In the genomic region with DNA sequence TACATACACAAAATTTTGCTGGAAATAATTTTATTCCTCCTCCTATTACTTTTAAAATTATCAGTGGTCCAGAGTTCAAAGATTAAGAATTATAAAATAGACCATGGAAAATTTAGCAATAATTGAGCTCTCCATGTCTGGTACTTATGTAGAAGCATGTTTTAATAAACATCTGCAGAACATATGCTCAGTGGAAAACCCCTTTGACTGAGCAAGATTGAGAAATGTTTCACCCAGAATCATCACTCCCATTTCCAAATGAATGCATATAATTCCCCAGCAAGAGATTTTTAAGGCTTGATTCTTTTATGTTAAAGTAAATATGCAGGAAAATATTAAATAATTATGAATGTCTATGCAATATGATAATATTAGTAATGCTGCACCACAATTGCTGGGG, we compare ENCODE assay signal across 17 cellular contexts.
"Had no signal": no experiment of that assay in that cellular context is flagged by ENCODE, and none has a peak within 500 bp of the region (broad histone marks: within the 10 kb centered on the region; RNA-seq: fewer than 3 reads in every experiment).

No MANE protein-coding gene starts in this region.

- H3K9me3 Mint-ChIP-seq: activated naive CD4-positive, alpha-beta T cell treated with anti-CD3 and anti-CD28 coated beads, Interleukin-2, amount 50 U/mL, for 24 hours; activated T-cell treated with anti-CD3 and anti-CD28 coated beads, Interleukin-2, amount 50 U/mL, for 24 hours; natural killer cell treated with Interleukin-12 subunit alpha and Interleukin-12 subunit beta and Interleukin-15 and Interleukin-18, amount 100 ng/mL, for 72 hours; stimulated activated effector memory CD8-positive, alpha-beta T cell treated with anti-CD3 and anti-CD28 coated beads, Interleukin-12 subunit alpha, Interleukin-12 subunit beta, amount 100 ng/mL, for 72 hours had no signal

- H3K4me1 ChIP-seq: foreskin keratinocyte had no signal

- ATAC-seq: activated CD4-positive, CD25-positive, alpha-beta regulatory T cell treated with anti-CD3 and anti-CD28 coated beads, Interleukin-2, amount 50 U/mL, for 24 hours; body of pancreas; foreskin keratinocyte; natural killer cell treated with Interleukin-12 subunit alpha and Interleukin-12 subunit beta and Interleukin-15 and Interleukin-18, amount 100 ng/mL, for 72 hours; right cardiac atrium; stimulated activated effector memory CD8-positive, alpha-beta T cell treated with anti-CD3 and anti-CD28 coated beads, Interleukin-12 subunit alpha, Interleukin-12 subunit beta, amount 100 ng/mL, for 72 hours had no signal

- H3K9me3 ChIP-seq: body of pancreas, tibial nerve had no signal

- H3K27ac ChIP-seq: body of pancreas, epithelial cell of prostate, foreskin keratinocyte, tibial nerve had no signal

- H3K4me3 Mint-ChIP-seq: activated naive CD4-positive, alpha-beta T cell treated with anti-CD3 and anti-CD28 coated beads, Interleukin-2, amount 50 U/mL, for 24 hours; activated T-cell treated with anti-CD3 and anti-CD28 coated beads, Interleukin-2, amount 50 U/mL, for 24 hours; natural killer cell treated with Interleukin-12 subunit alpha and Interleukin-12 subunit beta and Interleukin-15 and Interleukin-18, amount 100 ng/mL, for 72 hours; stimulated activated effector memory CD8-positive, alpha-beta T cell treated with anti-CD3 and anti-CD28 coated beads, Interleukin-12 subunit alpha, Interleukin-12 subunit beta, amount 100 ng/mL, for 72 hours had no signal

- H3K27me3 ChIP-seq: body of pancreas, foreskin keratinocyte, tibial nerve had no signal

- H3K4me2 ChIP-seq: smooth muscle cell had no signal

- H3K36me3 ChIP-seq: tibial nerve had no signal

- H3K27ac Mint-ChIP-seq: activated naive CD4-positive, alpha-beta T cell treated with anti-CD3 and anti-CD28 coated beads, Interleukin-2, amount 50 U/mL, for 24 hours; activated T-cell treated with anti-CD3 and anti-CD28 coated beads, Interleukin-2, amount 50 U/mL, for 24 hours; natural killer cell treated with Interleukin-12 subunit alpha and Interleukin-12 subunit beta and Interleukin-15 and Interleukin-18, amount 100 ng/mL, for 72 hours; stimulated activated effector memory CD8-positive, alpha-beta T cell treated with anti-CD3 and anti-CD28 coated beads, Interleukin-12 subunit alpha, Interleukin-12 subunit beta, amount 100 ng/mL, for 72 hours had no signal

- H3K36me3 Mint-ChIP-seq: activated naive CD4-positive, alpha-beta T cell treated with anti-CD3 and anti-CD28 coated beads, Interleukin-2, amount 50 U/mL, for 24 hours; natural killer cell treated with Interleukin-12 subunit alpha and Interleukin-12 subunit beta and Interleukin-15 and Interleukin-18, amount 100 ng/mL, for 72 hours; stimulated activated effector memory CD8-positive, alpha-beta T cell treated with anti-CD3 and anti-CD28 coated beads, Interleukin-12 subunit alpha, Interleukin-12 subunit beta, amount 100 ng/mL, for 72 hours had no signal

- H3K4me3 ChIP-seq: body of pancreas, smooth muscle cell, tibial nerve had no signal

- H3K27me3 Mint-ChIP-seq: natural killer cell treated with Interleukin-12 subunit alpha and Interleukin-12 subunit beta and Interleukin-15 and Interleukin-18, amount 100 ng/mL, for 72 hours had no signal

- DNase-seq: activated effector memory CD4-positive, alpha-beta T cell treated with Interleukin-2 at 50 U/mL for 16 hours; activated T-cell treated with anti-CD3 and anti-CD28 coated beads, Interleukin-2, amount 50 U/mL, for 24 hours; amniotic stem cell; body of pancreas; central memory CD4-positive, alpha-beta T cell; effector memory CD4-positive, alpha-beta T cell; foreskin keratinocyte; mammary epithelial cell; nucleus accumbens; right cardiac atrium had no signal
